ENCODE assay signal across 7 cellular contexts in the genomic region with DNA sequence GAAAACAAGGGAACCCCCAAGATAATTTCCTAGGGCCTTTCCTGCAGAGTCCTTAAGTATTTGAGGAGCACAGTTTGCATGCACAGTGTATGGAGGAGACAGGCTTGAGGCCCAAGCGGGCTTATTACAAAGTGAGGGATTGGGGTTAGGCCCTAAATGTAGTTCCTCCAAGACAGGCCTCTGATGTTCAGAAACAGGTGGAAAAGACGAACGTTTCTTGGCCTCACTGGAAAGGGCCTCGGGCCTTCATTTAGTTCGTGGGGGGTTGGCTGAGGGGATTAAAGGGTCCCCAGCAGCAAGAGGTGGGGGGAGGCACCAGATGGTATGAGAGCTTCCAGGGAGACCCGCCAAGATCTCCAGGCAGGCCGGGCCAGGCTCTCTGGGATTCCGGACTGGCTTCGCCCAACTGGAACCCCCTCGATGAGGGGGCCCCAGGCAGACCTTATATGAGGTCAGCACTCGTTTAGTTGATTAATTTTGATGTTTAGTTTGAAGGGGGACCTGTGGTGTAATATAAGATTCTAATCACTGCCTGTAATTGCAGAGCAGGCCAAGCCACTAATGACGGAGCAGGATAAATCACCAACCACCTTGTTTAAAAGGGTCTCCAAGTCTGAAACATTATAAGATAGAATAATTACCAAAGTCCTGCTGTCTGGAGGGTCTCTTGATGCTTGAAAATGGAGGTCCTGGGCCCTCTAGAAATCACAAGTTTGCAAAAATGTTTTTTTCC. TPM values are rescaled to one million over a fixed set of nuclear protein-coding genes. Genes with fewer than 3 reads are reported as not detected.
A peak's percentile ranks its signal among the peaks of the same experiment; 100 is the strongest.
DNase-seq lines count a peak whose midpoint lies in the region; ATAC-seq, FAIRE-seq and TF ChIP-seq lines count a peak whose summit lies in the region.

No MANE protein-coding gene starts in this region.

- peak overlapping the region; percentile 75 for H3K4me3 ChIP-seq in OCI-LY1 (ENCODE audit: low read depth, low read length, poor library complexity, severe bottlenecking)
- peak overlapping the region; percentile 89 for H3K4me3 ChIP-seq in epithelial cell of proximal tubule (ENCODE audit: low read depth, low read length)

- H3K9ac ChIP-seq in OCI-LY1 (ENCODE audit: low read length): peak overlapping the region; percentile 93

- TF ChIP-seq CTCF in OCI-LY1 (IDR thresholded peaks at IDR 0.05; ENCODE audit: low read length) (no peak), epithelial cell of proximal tubule (conservative IDR thresholded peaks at IDR 0.05; ENCODE audit: low read depth, low read length) (no peak)

- peaks cover 61% of the 10 kb centered on the region for H3K36me3 ChIP-seq in OCI-LY1 (ENCODE audit: insufficient read depth, low read length)

- H3K9me2 ChIP-seq in OCI-LY1 (ENCODE audit: low read depth, low read length): no peaks in the 10 kb centered on the region

- peaks cover 6% of the 10 kb centered on the region; the same call in 1 of the 2 replicates for H3F3A ChIP-seq in OCI-LY1 (ENCODE audit: insufficient read depth, low read length)

- no peak for DNase-seq in GM12891 (ENCODE audit: insufficient read length, low spot score)
- no peak for DNase-seq in epithelial cell of proximal tubule (ENCODE audit: low read depth)
- peak; percentile 57 for DNase-seq in retina
- no peak for DNase-seq in NCI-H2107 (lab: John Stamatoyannopoulos, UW)
- DNase-seq in DMS53 treated with DMSO at 0.1 percent for 48 hours (lab: John Stamatoyannopoulos, UW; ENCODE audit: unreplicated experiment): no peak

- no peaks in the 10 kb centered on the region for H4K20me1 ChIP-seq in OCI-LY1 (ENCODE audit: insufficient read depth, low read length)

- TF ChIP-seq POLR2A in GM12891 (IDR thresholded peaks at IDR 0.05; ENCODE audit: low read depth, low read length) (no peak), GM18505 (IDR thresholded peaks at IDR 0.05; ENCODE audit: borderline replicate concordance, extremely low read depth, insufficient read depth, insufficient read length) (no peak)

- H3K9me3 ChIP-seq in OCI-LY1 (ENCODE audit: low read length): no peaks in the 10 kb centered on the region

- peaks cover 43% of the 10 kb centered on the region for H3K4me1 ChIP-seq in OCI-LY1 (ENCODE audit: insufficient read depth, low read length, severe bottlenecking)

- peak overlapping the region; percentile 80 for H3K4me2 ChIP-seq in OCI-LY1 (ENCODE audit: low read length)

- FAIRE-seq in GM12891 (lab: Jason Lieb, UNC): peak; percentile 56

- H3K27me3 ChIP-seq in OCI-LY1 (ENCODE audit: insufficient read depth, low read length): no peaks in the 10 kb centered on the region

- peaks cover 32% of the 10 kb centered on the region for H3K79me2 ChIP-seq in OCI-LY1 (ENCODE audit: insufficient read depth, low read length)

- H2AFZ ChIP-seq in OCI-LY1 (ENCODE audit: low read length): no peak overlapping the region

- peak overlapping the region; percentile 84 for H3K27ac ChIP-seq in OCI-LY1 (ENCODE audit: low read depth, low read length, poor library complexity, severe bottlenecking)

- ATAC-seq in GM18505 (IDR thresholded peaks at IDR 0.05; ENCODE audit: unreplicated experiment): no peak

TF ChIP-seq in GM12891, 5 proteins besides CTCF, POLR2A, EP300 and RAD21:
- TF ChIP-seq SPI1 (IDR thresholded peaks at IDR 0.05; ENCODE audit: low read depth, low read length) (no peak), PAX5 (IDR thresholded peaks at IDR 0.05; ENCODE audit: insufficient read depth, low read length, severe bottlenecking) (no peak), POLR2AphosphoS5 (IDR thresholded peaks at IDR 0.05; ENCODE audit: low read depth, low read length) (no peak), TAF1 (IDR thresholded peaks at IDR 0.05; ENCODE audit: low read depth, low read length) (no peak), POU2F2 (IDR thresholded peaks at IDR 0.05; ENCODE audit: low read depth, low read length) (no peak)

RNA-seq across cellular contexts. Expression of a gene that starts 2.0 kb away (rescaled TPM):
- polyA plus RNA-seq in GM12891 (2012; ENCODE audit: low read depth, missing spikeins): 367 TPM
- total RNA-seq in epithelial cell of proximal tubule: 949 and 1,351 TPM in 2 replicates

RNA-seq across cellular contexts. Expression of a gene that starts 10.1 kb away (rescaled TPM):
- polyA plus RNA-seq in GM12891 (2012; ENCODE audit: low read depth, missing spikeins): 14.2 TPM
- total RNA-seq in epithelial cell of proximal tubule: 16.1 and 43.6 TPM in 2 replicates
